ENCODE assay signal across 11 cellular contexts in the genomic region with DNA sequence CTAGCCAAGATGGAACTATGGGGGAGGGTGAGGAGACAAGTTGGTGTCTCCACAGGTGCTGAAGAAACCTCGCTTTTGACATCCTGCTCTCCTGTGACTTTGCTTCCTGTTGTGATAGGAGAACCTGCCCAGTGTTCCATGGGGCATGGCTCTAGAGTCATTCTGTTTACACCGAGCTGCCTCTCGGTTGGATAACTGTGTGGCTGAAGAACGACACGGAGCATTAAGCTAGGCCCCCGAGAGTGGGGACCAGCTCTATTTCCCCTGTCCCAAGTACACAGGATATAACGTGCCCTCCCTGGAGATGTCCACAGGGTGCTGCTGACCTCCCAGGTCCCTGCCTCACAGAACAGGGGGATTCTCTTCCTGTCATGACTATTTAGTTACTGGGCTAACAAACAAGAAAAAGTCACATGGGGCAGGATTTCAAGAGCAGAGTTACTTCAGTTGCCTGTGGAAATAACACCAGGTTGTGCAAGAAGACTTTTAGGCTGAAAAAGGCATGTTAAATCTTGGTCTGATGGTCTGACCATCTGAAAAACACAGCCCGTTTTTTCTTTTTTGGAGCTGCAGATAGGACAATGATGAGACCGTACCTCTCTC. TPM values are rescaled to one million over a fixed set of nuclear protein-coding genes. Genes with fewer than 3 reads are reported as not detected.
DNase-seq lines count a peak whose midpoint lies in the region; ATAC-seq and TF ChIP-seq lines count a peak whose summit lies in the region.
"Had no signal": no experiment of that assay in that cellular context is flagged by ENCODE, and none has a peak within 500 bp of the region (broad histone marks: within the 10 kb centered on the region; RNA-seq: fewer than 3 reads in every experiment).

No MANE protein-coding gene starts in this region.

- H2AFZ ChIP-seq in Loucy (ENCODE audit: low read length) (peak overlapping the region; percentile 13; the same call in 1 of the 2 replicates), neuronal stem cell (ENCODE audit: low read length) (peak overlapping the region; percentile 77)

- no peaks in the 10 kb centered on the region for H3K79me1 ChIP-seq in neuronal stem cell (ENCODE audit: low read depth, low read length)

- peaks cover 13% of the 10 kb centered on the region; the same call in 1 of the 2 replicates for H3F3A ChIP-seq in Loucy (ENCODE audit: low read depth)

- H3K18ac ChIP-seq in neuronal stem cell (ENCODE audit: low read length): no peak overlapping the region

- no peak overlapping the region for H4K91ac ChIP-seq in neuronal stem cell (ENCODE audit: low read depth, low read length, poor library complexity)

- H3K23ac ChIP-seq in neuronal stem cell (ENCODE audit: low read depth, low read length, poor library complexity): no peak overlapping the region

- no peak overlapping the region for H2BK12ac ChIP-seq in neuronal stem cell (ENCODE audit: low read length)

- H3K27me3 ChIP-seq in Loucy (ENCODE audit: insufficient read depth, low read length, poor library complexity, severe bottlenecking) (no peaks in the 10 kb centered on the region), neuronal stem cell (ENCODE audit: control insufficient read depth in 3 of 3, insufficient read depth in 3 of 3, low read depth in 1 of 3, low read length in 3 of 3) (peaks cover 0 to 7% (median 0%) of the 10 kb centered on the region in 3 experiments)
- H3K27me3 ChIP-seq: heart left ventricle had no signal

- no peak overlapping the region for H3K27ac ChIP-seq in neuronal stem cell (replicated peaks; ENCODE audit: low read length)

- H3K36me3 ChIP-seq in Loucy (ENCODE audit: insufficient read depth, low read length) (no peaks in the 10 kb centered on the region), neuronal stem cell (replicated peaks in 1 of 2; ENCODE audit: control insufficient read depth in 2 of 2, insufficient read depth in 2 of 2, low read length in 2 of 2) (no peaks in the 10 kb centered on the region)
- H3K36me3 ChIP-seq: heart left ventricle had no signal

- H3K4me2 ChIP-seq in Loucy (ENCODE audit: low read depth, low read length, poor library complexity, severe bottlenecking): peak overlapping the region; percentile 81
- H3K4me2 ChIP-seq in neuronal stem cell (ENCODE audit: insufficient read depth, low read length, poor library complexity, severe bottlenecking): no peak overlapping the region

- no peak overlapping the region for H3K4ac ChIP-seq in neuronal stem cell (ENCODE audit: low read length)

- ATAC-seq in GM18907 (IDR thresholded peaks at IDR 0.05; ENCODE audit: unreplicated experiment) (peak; percentile 22), GM19023 (IDR thresholded peaks at IDR 0.05; ENCODE audit: unreplicated experiment) (no peak), GM18870 (IDR thresholded peaks at IDR 0.05; ENCODE audit: unreplicated experiment) (no peak)

- TF ChIP-seq CTCF in Loucy (conservative IDR thresholded peaks at IDR 0.05; ENCODE audit: low read length): no peak

- no peak overlapping the region for H3K14ac ChIP-seq in neuronal stem cell (ENCODE audit: low read length)

- H3K9me3 ChIP-seq in Loucy (ENCODE audit: insufficient read depth, low read depth, low read length) (no peaks in the 10 kb centered on the region), neuronal stem cell (replicated peaks in 1 of 2; ENCODE audit: control insufficient read depth in 2 of 2, insufficient read depth in 1 of 2, low read depth in 1 of 2, low read length in 2 of 2) (no peaks in the 10 kb centered on the region)
- H3K9me3 ChIP-seq: heart left ventricle had no signal

- H3K4me3 ChIP-seq in Loucy (ENCODE audit: low read length, poor library complexity, severe bottlenecking) (peak overlapping the region; percentile 56), neuronal stem cell (ENCODE audit: low read length in 2 of 2) (no peak overlapping the region)
- H3K4me3 ChIP-seq: coronary artery, heart left ventricle had no signal

- peaks cover 33% of the 10 kb centered on the region for H3K4me1 ChIP-seq in Loucy (ENCODE audit: insufficient read depth, low read length, poor library complexity, severe bottlenecking)
- H3K4me1 ChIP-seq in neuronal stem cell (ENCODE audit: control insufficient read depth in 2 of 2, insufficient read depth in 1 of 2, low read depth in 1 of 2, low read length in 2 of 2): peaks cover 2 to 9% of the 10 kb centered on the region in 2 donors

- no peak overlapping the region for H2BK15ac ChIP-seq in neuronal stem cell (ENCODE audit: low read length)

- H2BK5ac ChIP-seq in neuronal stem cell (ENCODE audit: low read length): no peak overlapping the region

- H2BK120ac ChIP-seq in neuronal stem cell (ENCODE audit: low read depth, low read length): no peak overlapping the region

- H3K9ac ChIP-seq in Loucy (ENCODE audit: low read depth, low read length, poor library complexity, severe bottlenecking) (peak overlapping the region; percentile 75), neuronal stem cell (ENCODE audit: low read depth, low read length, poor library complexity) (no peak overlapping the region)

- DNase-seq in amniotic epithelial cell (ENCODE audit: low read depth) (peak; percentile 74), neuronal stem cell (ENCODE audit: low spot score) (no peak), cerebellar nuclear complex (lab: John Stamatoyannopoulos, UW) (no peak)
- DNase-seq: heart left ventricle, NCI-H1105, nucleus accumbens had no signal

- H4K8ac ChIP-seq in neuronal stem cell (ENCODE audit: low read depth, low read length): no peak overlapping the region

- whole genome bisulfite sequencing in neuronal stem cell (ENCODE audit: extremely low coverage in 2 of 2, insufficient read length in 2 of 2, insufficient replicate concordance in 1 of 2), 2 donors: no CpG with 5 or more reads among the region's 9 CpGs

- no peak overlapping the region for H2AK5ac ChIP-seq in neuronal stem cell (ENCODE audit: low read depth, low read length)

- H3K79me2 ChIP-seq in Loucy (ENCODE audit: insufficient read depth, low read length): no peaks in the 10 kb centered on the region

- H3K9me2 ChIP-seq in Loucy (replicated peaks; ENCODE audit: low read depth, low read length): no peaks in the 10 kb centered on the region

- no peaks in the 10 kb centered on the region for H4K20me1 ChIP-seq in Loucy (ENCODE audit: insufficient read depth, low read length, poor library complexity, severe bottlenecking)

RNA-seq across cellular contexts. Expression of a gene that starts 29.4 kb away (rescaled TPM):
- polyA plus RNA-seq in neuronal stem cell (2013, experiment 1 of 2): 8.2 TPM
- polyA plus RNA-seq in neuronal stem cell (2013, experiment 2 of 2): 8.2 TPM
